15 cellular contexts compared by ENCODE assay signal in the genomic region with DNA sequence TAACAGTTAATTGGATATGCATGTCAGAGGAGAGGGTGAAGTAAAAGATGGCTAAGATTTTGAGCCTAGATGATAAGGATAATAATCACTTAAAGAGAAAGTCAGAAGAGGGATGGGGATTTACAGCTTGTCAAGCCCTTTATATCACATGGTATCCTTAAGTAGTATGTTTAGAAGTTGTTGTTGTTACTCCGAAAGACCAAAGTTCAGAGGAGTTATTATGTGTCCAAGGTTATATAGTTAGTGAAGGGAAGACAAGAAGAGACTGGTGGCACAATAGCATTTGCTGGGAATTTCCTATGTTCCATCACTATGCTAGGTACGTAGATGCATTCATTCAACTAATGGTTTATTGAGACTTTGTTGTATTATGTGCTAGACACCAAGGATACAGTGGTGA. TPM values are rescaled to one million over a fixed set of nuclear protein-coding genes. Genes with fewer than 3 reads are reported as not detected.
DNase-seq lines count a peak whose midpoint lies in the region; ATAC-seq, FAIRE-seq and TF ChIP-seq lines count a peak whose summit lies in the region.
"Had no signal": no experiment of that assay in that cellular context is flagged by ENCODE, and none has a peak within 500 bp of the region (broad histone marks: within the 10 kb centered on the region; RNA-seq: fewer than 3 reads in every experiment).

No MANE protein-coding gene starts in this region.

- FAIRE-seq in GM12891 (lab: Jason Lieb, UNC) = no peak

- ATAC-seq in heart left ventricle = no peak
- no peak for ATAC-seq in right cardiac atrium

- DNase-seq in heart left ventricle = no peak
- DNase-seq in right cardiac atrium = no peak
- DNase-seq in dorsolateral prefrontal cortex = no peak
- no peak for DNase-seq in prostate gland (ENCODE audit: low spot score)
- DNase-seq in vagina (ENCODE audit: extremely low spot score in 2 of 2) = no peak
- no peak for DNase-seq in GM12891 (ENCODE audit: insufficient read length, low spot score)
- DNase-seq in SKM-1 (lab: John Stamatoyannopoulos, UW; ENCODE audit: unreplicated experiment) = no peak
- no peak for DNase-seq in NCI-H69 (lab: John Stamatoyannopoulos, UW)
- DNase-seq: DMS 273 treated with DMSO at 0.1 percent for 48 hours, H9, NCI-H1436, NCI-H2081 treated with DMSO at 0.1 percent for 48 hours, NCI-H524, OCI-M1 had no signal

- H3K27me3 ChIP-seq in heart left ventricle (no peaks in the 10 kb centered on the region), right cardiac atrium (ENCODE audit: control insufficient read depth, insufficient read depth) (no peaks in the 10 kb centered on the region), dorsolateral prefrontal cortex (no peaks in the 10 kb centered on the region), prostate gland (replicated peaks; ENCODE audit: insufficient read depth) (no peaks in the 10 kb centered on the region), vagina (no peaks in the 10 kb centered on the region)
- H3K27me3 ChIP-seq: BLaER1 treated with 17β-estradiol and CSF1 and Interleukin-3, amounts not matched to agents 10 nM and 100 nM had no signal

- WGBS in heart left ventricle, 4 donors = 33 to 37% (median 34%) methylated on average over 2 of the region's 2 CpGs
- 40% methylated on average over 2 of the region's 2 CpGs for WGBS in right cardiac atrium
- 41% methylated on average over 2 of the region's 2 CpGs for WGBS in prostate gland

- H3K4me3 ChIP-seq in heart left ventricle = no peak overlapping the region
- H3K4me3 ChIP-seq in right cardiac atrium (ENCODE audit: low read length) = no peak overlapping the region
- no peak overlapping the region for H3K4me3 ChIP-seq in dorsolateral prefrontal cortex
- H3K4me3 ChIP-seq in prostate gland = no peak overlapping the region
- H3K4me3 ChIP-seq in vagina = no peak overlapping the region
- H3K4me3 ChIP-seq: BLaER1 treated with 17β-estradiol and CSF1 and Interleukin-3, amounts not matched to agents 10 nM and 100 nM had no signal

- no peak for TF ChIP-seq CTCF in heart left ventricle (IDR thresholded peaks at IDR 0.05)
- no peak for TF ChIP-seq CTCF in dorsolateral prefrontal cortex (IDR thresholded peaks at IDR 0.05 in 54 of 56, conservative IDR thresholded peaks at IDR 0.05 in 2 of 56; ENCODE audit: low read depth in 1 of 56, partially characterized antibody in 56 of 56)
- no peak for TF ChIP-seq CTCF in prostate gland (IDR thresholded peaks at IDR 0.05)
- TF ChIP-seq CTCF in vagina (IDR thresholded peaks at IDR 0.05) = no peak

- TF ChIP-seq POLR2A in heart left ventricle (IDR thresholded peaks at IDR 0.05) = no peak
- no peak for TF ChIP-seq POLR2A in prostate gland (IDR thresholded peaks at IDR 0.05)
- TF ChIP-seq POLR2A in vagina (IDR thresholded peaks at IDR 0.05) = no peak
- no peak for TF ChIP-seq POLR2A in GM12891 (IDR thresholded peaks at IDR 0.05; ENCODE audit: low read depth, low read length)

- H3K27ac ChIP-seq in heart left ventricle (peak overlapping the region in 11 of 12 donors; percentile 26 to 89 (median 75)), right cardiac atrium (ENCODE audit: low read length) (no peak overlapping the region), dorsolateral prefrontal cortex (peak overlapping the region in 48 of 59 donors; percentile 3 to 89 (median 72)), prostate gland (peak overlapping the region; percentile 57 to 64), vagina (peak overlapping the region; percentile 73)
- H3K27ac ChIP-seq: BLaER1 treated with 17β-estradiol and CSF1 and Interleukin-3, amounts not matched to agents 10 nM and 100 nM had no signal

- H3K9me3 ChIP-seq in heart left ventricle (no peaks in the 10 kb centered on the region), right cardiac atrium (ENCODE audit: control insufficient read depth, low read length) (no peaks in the 10 kb centered on the region), prostate gland (no peaks in the 10 kb centered on the region), vagina (no peaks in the 10 kb centered on the region)
- H3K9me3 ChIP-seq: BLaER1 treated with 17β-estradiol and CSF1 and Interleukin-3, amounts not matched to agents 10 nM and 100 nM had no signal

- H3K36me3 ChIP-seq in heart left ventricle (peaks cover 0 to 82% (median 54%) of the 10 kb centered on the region in 9 donors), prostate gland (no peaks in the 10 kb centered on the region), vagina (peaks cover 0 to 32% of the 10 kb centered on the region in 2 donors)

- intact Hi-C loops in heart left ventricle (cut with DNase I) = loop anchor here in 1 of 10 donors (10.0 kb wide), 1 partner anchor 233 kb away; a partner anchor contains a TSS
- intact Hi-C loops in right cardiac atrium (cut with DNase I) = no loop called here
- intact Hi-C loops in dorsolateral prefrontal cortex (cut with DNase I) = no loop called here
- intact Hi-C loops in prostate gland (cut with DNase I) = no loop called here
- intact Hi-C loops in vagina (cut with DNase I) = no loop called here

- peaks cover 0 to 37% (median 13%) of the 10 kb centered on the region in 12 donors for H3K4me1 ChIP-seq in heart left ventricle
- peaks cover 4% of the 10 kb centered on the region for H3K4me1 ChIP-seq in right cardiac atrium (ENCODE audit: control insufficient read depth, insufficient read depth, low read length)
- peaks cover 5% of the 10 kb centered on the region for H3K4me1 ChIP-seq in prostate gland (replicated peaks)
- H3K4me1 ChIP-seq in vagina = peaks cover 23% of the 10 kb centered on the region

TF ChIP-seq in GM12891, 5 proteins besides CTCF, POLR2A, EP300 and RAD21:
- TF ChIP-seq TAF1 (IDR thresholded peaks at IDR 0.05; ENCODE audit: low read depth, low read length) (no peak), POU2F2 (IDR thresholded peaks at IDR 0.05; ENCODE audit: low read depth, low read length) (no peak), POLR2AphosphoS5 (IDR thresholded peaks at IDR 0.05; ENCODE audit: low read depth, low read length) (no peak), SPI1 (IDR thresholded peaks at IDR 0.05; ENCODE audit: low read depth, low read length) (no peak)

RNA-seq across cellular contexts. Expression of a gene that starts 30.8 kb away (rescaled TPM):
- total RNA-seq in heart left ventricle = 10 to 100 TPM; 16.8 to 27.0 (median 20.7) TPM
- polyA plus RNA-seq in heart left ventricle = 1 to 10 TPM; 3.0 to 6.2 TPM
- total RNA-seq in right cardiac atrium = 10 to 100 TPM; 26.9 to 35.4 (median 29.8) TPM
- 4.9 TPM for polyA plus RNA-seq in right cardiac atrium
- 10 to 100 TPM; 37.9 to 56.3 (median 44.8) TPM for total RNA-seq in dorsolateral prefrontal cortex
- 10 to 100 TPM; 31.8 to 52.0 TPM for total RNA-seq in prostate gland
- 31.7 TPM for total RNA-seq in vagina
- polyA plus RNA-seq in GM12891 (2012; ENCODE audit: low read depth, missing spikeins) = 6.4 TPM

RNA-seq across cellular contexts. Expression of a gene that starts 44.4 kb away (rescaled TPM):
- total RNA-seq in heart left ventricle (10 to 100 TPM; 12.4 to 24.8 (median 18.8) TPM), right cardiac atrium (10 to 100 TPM; 17.5 to 22.9 (median 20.0) TPM), dorsolateral prefrontal cortex (10 to 100 TPM; 11.9 to 30.3 (median 19.3) TPM), prostate gland (10 to 100 TPM; 11.7 to 15.2 TPM), vagina (18.4 TPM)
- polyA plus RNA-seq in heart left ventricle (10 to 100 TPM in 1 of 2 donors, 1 to 10 TPM in 1; 6.2 to 10.2 TPM), right cardiac atrium (8.5 TPM)
- polyA plus RNA-seq in GM12891 (2012; ENCODE audit: low read depth, missing spikeins) = 2.5 TPM
